ENCODE assay signal across 8 cellular contexts in the genomic region with DNA sequence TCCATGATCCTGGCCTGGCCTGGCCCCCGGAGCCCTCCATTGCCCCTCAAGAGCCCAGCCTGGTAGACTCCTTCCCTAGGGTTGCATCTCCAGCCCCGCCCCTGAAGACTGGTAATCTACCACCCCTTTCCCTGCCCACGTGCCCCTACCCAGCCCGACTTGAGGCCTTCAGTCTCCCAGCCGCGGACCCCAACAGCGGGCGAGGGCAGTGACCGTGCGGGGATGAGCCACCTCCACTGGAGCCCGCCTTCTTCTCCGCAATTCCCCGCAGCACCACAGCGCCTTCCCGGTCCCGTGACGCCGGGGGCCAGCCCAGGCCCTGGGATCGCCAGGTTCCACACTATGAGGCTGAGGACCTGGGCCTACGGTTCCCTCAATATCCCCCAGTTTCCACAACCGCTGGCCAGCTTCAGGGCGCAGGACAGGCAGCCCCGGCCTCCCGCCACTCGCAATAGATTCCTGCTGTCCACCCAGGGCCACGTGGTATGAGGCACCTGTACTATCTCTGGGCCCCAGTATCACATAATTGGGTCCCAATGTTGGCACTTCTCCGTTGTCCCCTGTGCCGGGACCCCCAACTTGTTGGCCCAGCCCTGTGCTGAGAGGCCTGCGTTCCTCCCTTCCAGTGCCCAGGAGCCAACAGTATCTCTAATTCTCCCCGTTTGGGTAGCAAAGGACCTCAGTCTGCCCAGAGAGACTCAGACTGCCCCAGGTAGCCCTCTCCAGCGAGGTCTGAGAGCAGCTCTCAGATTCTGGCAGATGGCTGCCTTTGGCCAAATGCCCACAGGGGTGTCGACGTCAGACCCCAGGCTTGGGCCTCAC. TPM values are rescaled to one million over a fixed set of nuclear protein-coding genes. Genes with fewer than 3 reads are reported as not detected.
A peak's percentile ranks its signal among the peaks of the same experiment; 100 is the strongest.
DNase-seq lines count a peak whose midpoint lies in the region; ATAC-seq and TF ChIP-seq lines count a peak whose summit lies in the region.
"Had no signal": no experiment of that assay in that cellular context is flagged by ENCODE, and none has a peak within 500 bp of the region (broad histone marks: within the 10 kb centered on the region; RNA-seq: fewer than 3 reads in every experiment).

No MANE protein-coding gene starts in this region.

- DNase-seq in HAP-1 (ENCODE audit: low spot score in 2 of 2) (peak; percentile 0 to 8), sigmoid colon (peak; percentile 68), NCI-H2171 treated with DMSO at 0.1 percent for 48 hours (lab: John Stamatoyannopoulos, UW) (no peak), COLO829 (ENCODE audit: low spot score) (no peak), GF-D8 (lab: John Stamatoyannopoulos, UW) (no peak)
- no peak for DNase-seq in activated CD8-positive, alpha-beta T cell treated with anti-CD3 and anti-CD28 coated beads for 36 hours
- DNase-seq: SHP77 treated with DMSO at 0.1 percent for 48 hours had no signal

- H3K4me1 ChIP-seq in HAP-1 = no peaks in the 10 kb centered on the region
- H3K4me1 ChIP-seq in iPS-15b (ENCODE audit: control insufficient read depth, insufficient read depth, low read length) = peaks cover 8% of the 10 kb centered on the region
- peaks cover 0 to 13% (median 12%) of the 10 kb centered on the region in 4 donors for H3K4me1 ChIP-seq in sigmoid colon

- H3K9me3 Mint-ChIP-seq in activated CD8-positive, alpha-beta T cell treated with anti-CD3 and anti-CD28 coated beads for 36 hours = no peaks in the 10 kb centered on the region

- H3K36me3 ChIP-seq in HAP-1 (replicated peaks) (no peaks in the 10 kb centered on the region), iPS-15b (ENCODE audit: control insufficient read depth, insufficient read depth, low read length) (peaks cover 4% of the 10 kb centered on the region), sigmoid colon (no peaks in the 10 kb centered on the region)

- no peak for TF ChIP-seq CTCF in activated CD8-positive, alpha-beta T cell treated with anti-CD3 and anti-CD28 coated beads for 36 hours (IDR thresholded peaks at IDR 0.05)
- TF ChIP-seq CTCF in sigmoid colon (IDR thresholded peaks at IDR 0.05) = no peak

- CTCF ChIA-PET in activated CD8-positive, alpha-beta T cell treated with anti-CD3 and anti-CD28 coated beads for 36 hours (lab: Charles Lee) = no interaction called here

- peaks cover 6% of the 10 kb centered on the region for H3K27me3 Mint-ChIP-seq in activated CD8-positive, alpha-beta T cell treated with anti-CD3 and anti-CD28 coated beads for 36 hours

- no peak for ATAC-seq in activated CD8-positive, alpha-beta T cell treated with anti-CD3 and anti-CD28 coated beads for 36 hours

- no peak for TF ChIP-seq EP300 in sigmoid colon (IDR thresholded peaks at IDR 0.05)

- H3K36me3 Mint-ChIP-seq in activated CD8-positive, alpha-beta T cell treated with anti-CD3 and anti-CD28 coated beads for 36 hours (ENCODE audit: low read depth) = no peaks in the 10 kb centered on the region

- peak overlapping the region; percentile 47 for H3K4me3 Mint-ChIP-seq in activated CD8-positive, alpha-beta T cell treated with anti-CD3 and anti-CD28 coated beads for 36 hours

- in situ Hi-C loops in HAP-1 (cut with MboI; ENCODE audit: low sequenced_read_pairs) = no loop called here

- H3K9me3 ChIP-seq in HAP-1 (no peaks in the 10 kb centered on the region), iPS-15b (ENCODE audit: control insufficient read depth, insufficient read depth, low read length) (no peaks in the 10 kb centered on the region), sigmoid colon (no peaks in the 10 kb centered on the region)

- H3K27ac Mint-ChIP-seq in activated CD8-positive, alpha-beta T cell treated with anti-CD3 and anti-CD28 coated beads for 36 hours = no peak overlapping the region

- WGBS in sigmoid colon, 2 donors = 86 to 89% methylated on average over 33 of the region's 33 CpGs

- no peak overlapping the region for H3K9ac ChIP-seq in iPS-15b (ENCODE audit: low read depth, low read length)

- TF ChIP-seq POLR2A in sigmoid colon (IDR thresholded peaks at IDR 0.05) = no peak

- no peaks in the 10 kb centered on the region for H3K27me3 ChIP-seq in HAP-1 (ENCODE audit: low read depth)
- H3K27me3 ChIP-seq in iPS-15b (ENCODE audit: control insufficient read depth, insufficient read depth, low read length) = peaks cover 47% of the 10 kb centered on the region
- H3K27me3 ChIP-seq in sigmoid colon = peaks cover 22 to 54% (median 31%) of the 10 kb centered on the region in 3 donors

- POLR2A ChIA-PET in activated CD8-positive, alpha-beta T cell treated with anti-CD3 and anti-CD28 coated beads for 36 hours (lab: Charles Lee) = no interaction called here

- peaks cover 4% of the 10 kb centered on the region for H3K4me1 Mint-ChIP-seq in activated CD8-positive, alpha-beta T cell treated with anti-CD3 and anti-CD28 coated beads for 36 hours (ENCODE audit: low read depth)

- intact Hi-C loops in activated CD8-positive, alpha-beta T cell treated with anti-CD3 and anti-CD28 coated beads for 36 hours (cut with micrococcal nuclease) = no loop called here
- intact Hi-C loops in sigmoid colon (cut with DNase I) = no loop called here

- no peak overlapping the region for H3K27ac ChIP-seq in sigmoid colon

- H3K4me3 ChIP-seq in HAP-1 = no peak overlapping the region
- H3K4me3 ChIP-seq in iPS-15b (ENCODE audit: low read depth, low read length) = peak overlapping the region; percentile 95
- no peak overlapping the region for H3K4me3 ChIP-seq in sigmoid colon

RNA-seq across cellular contexts. Expression of a gene that starts 1.1 kb away (rescaled TPM):
- not detected for total RNA-seq in activated CD8-positive, alpha-beta T cell treated with anti-CD3 and anti-CD28 coated beads for 36 hours
- total RNA-seq in sigmoid colon = 1 to 10 TPM in 1 of 4 donors, under 1 TPM in 2, not detected in 1; 0.16 to 1.4 (median 0.27) TPM
- 10 to 100 TPM; 21.7 to 30.0 (median 21.8) TPM for polyA plus RNA-seq in sigmoid colon

RNA-seq across cellular contexts. Expression of a gene that starts 21.4 kb away (rescaled TPM):
- under 1 TPM; 0.59 to 0.98 TPM for total RNA-seq in activated CD8-positive, alpha-beta T cell treated with anti-CD3 and anti-CD28 coated beads for 36 hours
- 1 to 10 TPM in 2 of 4 donors, under 1 TPM in 2; 0.81 to 1.4 (median 1.0) TPM for total RNA-seq in sigmoid colon
- 1 to 10 TPM; 1.2 to 1.7 (median 1.2) TPM for polyA plus RNA-seq in sigmoid colon

Comparison
In these comparisons a context has a peak if more than half of its experiments do, and no peak if none do; other contexts are left out.
1. DNase-seq: peak in HAP-1 (2 of 2) and sigmoid colon (single experiment); none in activated CD8-positive, alpha-beta T cell treated with anti-CD3 and anti-CD28 coated beads for 36 hours (single experiment), NCI-H2171 treated with DMSO at 0.1 percent for 48 hours (single experiment), COLO829 (single experiment) and GF-D8 (single experiment).